In genomic region chr20:57717797-57718196, GRCh38 we compare ENCODE assay signal across 8 cellular contexts. TPM values are rescaled to one million over a fixed set of nuclear protein-coding genes. Genes with fewer than 3 reads are reported as not detected.
DNase-seq lines count a peak whose midpoint lies in the region; ATAC-seq and TF ChIP-seq lines count a peak whose summit lies in the region.

No MANE protein-coding gene starts in this region.

- no peak for TF ChIP-seq EP300 in stomach (IDR thresholded peaks at IDR 0.05)

- H3K27ac ChIP-seq in muscle layer of colon (ENCODE audit: low read depth, low read length) (no peak overlapping the region), stomach (no peak overlapping the region), WERI-Rb-1 (no peak overlapping the region), body of pancreas (no peak overlapping the region)

- intact Hi-C loops in stomach (cut with DNase I; ENCODE audit: low total_unique reads) (no loop called here), body of pancreas (cut with DNase I) (no loop called here)

- TF ChIP-seq POLR2A in stomach (IDR thresholded peaks at IDR 0.05) (no peak), body of pancreas (IDR thresholded peaks at IDR 0.05) (no peak)

- no peaks in the 10 kb centered on the region for H3K36me3 ChIP-seq in adipocyte (ENCODE audit: control insufficient read depth, insufficient read depth, low read length, severe bottlenecking)
- H3K36me3 ChIP-seq in muscle layer of colon (ENCODE audit: insufficient read depth, low read length): no peaks in the 10 kb centered on the region
- H3K36me3 ChIP-seq in stomach: no peaks in the 10 kb centered on the region
- H3K36me3 ChIP-seq in WERI-Rb-1: no peaks in the 10 kb centered on the region
- no peaks in the 10 kb centered on the region for H3K36me3 ChIP-seq in body of pancreas (replicated peaks in 1 of 2; ENCODE audit: insufficient read depth in 1 of 2, low read depth in 2 of 2)

- H3K27me3 ChIP-seq in adipocyte (replicated peaks; ENCODE audit: control insufficient read depth, insufficient read depth, low read length) (peaks cover 20% of the 10 kb centered on the region), muscle layer of colon (ENCODE audit: control insufficient read depth in 1 of 2, insufficient read depth in 2 of 2, low read length in 2 of 2) (no peaks in the 10 kb centered on the region), stomach (no peaks in the 10 kb centered on the region), WERI-Rb-1 (ENCODE audit: insufficient read depth, low read depth, severe bottlenecking) (no peaks in the 10 kb centered on the region), body of pancreas (no peaks in the 10 kb centered on the region)

- TF ChIP-seq CTCF in AG10803 (conservative IDR thresholded peaks at IDR 0.05; ENCODE audit: low read length) (no peak), stomach (IDR thresholded peaks at IDR 0.05) (no peak), WERI-Rb-1 (IDR thresholded peaks at IDR 0.05; ENCODE audit: low read depth, low read length) (no peak), body of pancreas (IDR thresholded peaks at IDR 0.05) (no peak)

- no peak overlapping the region for H3K9ac ChIP-seq in adipocyte (ENCODE audit: low read length)
- peak overlapping the region; percentile 13 for H3K9ac ChIP-seq in muscle layer of colon (ENCODE audit: low read length)

- H3K4me1 ChIP-seq in adipocyte (ENCODE audit: control insufficient read depth, insufficient read depth, low read length) (peaks cover 38% of the 10 kb centered on the region), muscle layer of colon (ENCODE audit: insufficient read depth, low read length) (peaks cover 16% of the 10 kb centered on the region), stomach (peaks cover 5 to 54% (median 32%) of the 10 kb centered on the region in 4 donors), body of pancreas (peaks cover 21% of the 10 kb centered on the region)

- H3K9me3 ChIP-seq in adipocyte (ENCODE audit: control insufficient read depth, low read length) (no peaks in the 10 kb centered on the region), muscle layer of colon (ENCODE audit: low read length) (no peaks in the 10 kb centered on the region), stomach (no peaks in the 10 kb centered on the region), WERI-Rb-1 (ENCODE audit: severe bottlenecking) (no peaks in the 10 kb centered on the region), body of pancreas (no peaks in the 10 kb centered on the region)

- DNase-seq in AG10803 (ENCODE audit: low read depth): peak; percentile 77
- peak; percentile 45 for DNase-seq in HT-29 (ENCODE audit: low spot score)
- DNase-seq in adipocyte (ENCODE audit: low read depth): no peak
- DNase-seq in stomach: no peak
- DNase-seq in D341Med (ENCODE audit: low spot score): no peak
- no peak for DNase-seq in WERI-Rb-1
- no peak for DNase-seq in body of pancreas

- ATAC-seq in body of pancreas: no peak

- H3K4me3 ChIP-seq in AG10803 (ENCODE audit: low read length): no peak overlapping the region
- peak overlapping the region; percentile 57 for H3K4me3 ChIP-seq in adipocyte (ENCODE audit: low read length)
- H3K4me3 ChIP-seq in muscle layer of colon (ENCODE audit: low read depth in 1 of 2, low read length in 2 of 2): no peak overlapping the region
- H3K4me3 ChIP-seq in stomach: peak overlapping the region in 1 of 4 donors; percentile 32
- no peak overlapping the region for H3K4me3 ChIP-seq in WERI-Rb-1 (ENCODE audit: low read depth, low read length)
- no peak overlapping the region for H3K4me3 ChIP-seq in body of pancreas

- 30 to 51% (median 39%) methylated on average over 11 of the region's 11 CpGs for WGBS in stomach, 5 donors
- WGBS in body of pancreas, 2 donors: 33 to 34% methylated on average over 11 of the region's 11 CpGs

RNA-seq across cellular contexts. Expression of gene PMEPA1, which starts 8.0 kb away (rescaled TPM):
- 47.7 and 66.2 TPM in 2 replicates for total RNA-seq in HT-29 (2014; rRNA removed; shearing (Covaris generic))
- 10 to 100 TPM in 2 of 5 donors, 1 to 10 TPM in 2, not detected in 1; 5.3 to 17.2 (median 10.7) TPM for total RNA-seq in stomach
- 10 to 100 TPM in 1 of 3 donors, 1 to 10 TPM in 2; 5.3 to 12.5 (median 5.4) TPM for polyA plus RNA-seq in stomach
- 10 to 100 TPM; 22.7 to 23.9 TPM for total RNA-seq in body of pancreas

Comparison
In these comparisons a context has a peak if more than half of its experiments do, and no peak if none do; other contexts are left out.
1. DNase-seq: peak in AG10803 (single experiment) and HT-29 (single experiment); none in adipocyte (single experiment), stomach (single experiment), D341Med (single experiment), WERI-Rb-1 (single experiment) and body of pancreas (0 of 4).